Comparison of ENCODE assay signal across 20 cellular contexts in genomic region chr2:130174866-130175265, GRCh38. TPM values are rescaled to one million over a fixed set of nuclear protein-coding genes. Genes with fewer than 3 reads are reported as not detected.
A peak's percentile ranks its signal among the peaks of the same experiment; 100 is the strongest.
DNase-seq lines count a peak whose midpoint lies in the region; ATAC-seq, FAIRE-seq and TF ChIP-seq lines count a peak whose summit lies in the region.
"Not testable (repeated sequence)": the region's sequence is repeated elsewhere in the genome, so short reads cannot be mapped to it uniquely, and the experiment has no call there.
"Had no signal": no experiment of that assay in that cellular context is flagged by ENCODE, and none has a peak within 500 bp of the region (broad histone marks: within the 10 kb centered on the region; RNA-seq: fewer than 3 reads in every experiment).

No MANE protein-coding gene starts in this region.

- H3K79me1 ChIP-seq in IMR-90 (ENCODE audit: low read depth in 1 of 2, low read length in 2 of 2), result peaks cover 6 to 15% of the 10 kb centered on the region in 2 experiments; a peak in 3 of 4 replicates

- in situ Hi-C loops in IMR-90 (cut with MboI; ENCODE audit: low sequenced_read_pairs), result loop anchor here (25.0 kb wide), 1 partner anchor 1337 kb away; no protein-coding TSS in a partner anchor

- not testable (repeated sequence) for H3K9me1 ChIP-seq in IMR-90 (ENCODE audit: insufficient read depth, low read length)

- POLR2A ChIA-PET in IMR-90 (lab: Charles Lee; ENCODE audit: unreplicated experiment), result not testable (repeated sequence)

- intact Hi-C loops in IMR-90 (cut with micrococcal nuclease); left ventricle myocardium superior (cut with micrococcal nuclease): not testable (repeated sequence)

- H3K36me3 Mint-ChIP-seq in activated naive CD4-positive, alpha-beta T cell treated with anti-CD3 and anti-CD28 coated beads, Interleukin-2, amount 50 U/mL, for 72 hours, result not testable (repeated sequence)

- not testable (repeated sequence) for H4K91ac ChIP-seq in IMR-90 (ENCODE audit: insufficient read depth, low read depth, low read length)

- not testable (repeated sequence) for H3K9me3 ChIP-seq in IMR-90 (ENCODE audit: control insufficient read depth, insufficient read depth, low read length)

- WGBS in IMR-90 (ENCODE audit: extremely low coverage in 2 of 2, insufficient read length in 1 of 2), 2 experiments, result 90% methylated on average over 2 of the region's 5 CpGs; no CpG with 5 or more reads in 1 of the 2 experiments

- not testable (repeated sequence) for H2BK15ac ChIP-seq in IMR-90 (ENCODE audit: low read depth, low read length)

- H4K20me1 ChIP-seq in IMR-90 (ENCODE audit: insufficient read depth, low read length), result not testable (repeated sequence)

- not testable (repeated sequence) for H2BK120ac ChIP-seq in IMR-90 (ENCODE audit: low read depth, low read length)

- CTCF ChIA-PET in IMR-90 (lab: Yijun Ruan, JAX), result not testable (repeated sequence)

- dilution Hi-C loops in IMR-90 (cut with HindIII; ENCODE audit: low sequenced_read_pairs, unreplicated experiment), result not testable (repeated sequence)

- TF ChIP-seq CTCF in IMR-90 (conservative IDR thresholded peaks at IDR 0.05; ENCODE audit: low read depth, low read length), result not testable (repeated sequence)

- H2AK5ac ChIP-seq in IMR-90 (ENCODE audit: low read depth, low read length), result not testable (repeated sequence)

- H4K5ac ChIP-seq in IMR-90 (ENCODE audit: low read depth, low read length), result not testable (repeated sequence)

- H3K4me1 ChIP-seq in IMR-90 (ENCODE audit: control insufficient read depth, insufficient read depth, low read length), result not testable (repeated sequence)

- H3K9ac ChIP-seq in IMR-90 (ENCODE audit: low read depth, low read length), result not testable (repeated sequence)

- not testable (repeated sequence) for H3K23ac ChIP-seq in IMR-90 (ENCODE audit: low read depth, low read length)

- FAIRE-seq in GM12892 (lab: Jason Lieb, UNC), result peak; percentile 92

- not testable (repeated sequence) for H3K27ac ChIP-seq in IMR-90 (ENCODE audit: insufficient read depth, low read length)

- not testable (repeated sequence) for H3K27me3 ChIP-seq in IMR-90 (ENCODE audit: control insufficient read depth, insufficient read depth, low read length)

- H3K36me3 ChIP-seq in IMR-90 (ENCODE audit: control insufficient read depth, insufficient read depth, low read length), result peaks cover 27% of the 10 kb centered on the region

- H3K56ac ChIP-seq in IMR-90 (ENCODE audit: extremely low read depth, insufficient read depth, low read length), result not testable (repeated sequence)

- not testable (repeated sequence) for H2AK9ac ChIP-seq in IMR-90 (replicated peaks; ENCODE audit: low read depth, low read length, poor library complexity)

- H3K9me3 Mint-ChIP-seq in activated naive CD4-positive, alpha-beta T cell treated with anti-CD3 and anti-CD28 coated beads, Interleukin-2, amount 50 U/mL, for 72 hours, result not testable (repeated sequence)

- peak; percentile 77 for ATAC-seq in GM18868 (IDR thresholded peaks at IDR 0.05; ENCODE audit: unreplicated experiment)
- ATAC-seq in GM21515 (IDR thresholded peaks at IDR 0.05; ENCODE audit: unreplicated experiment), result peak; percentile 59
- peak; percentile 87 for ATAC-seq in HG02759 (IDR thresholded peaks at IDR 0.05; ENCODE audit: unreplicated experiment)
- peak; percentile 74 for ATAC-seq in HG03060 (IDR thresholded peaks at IDR 0.05; ENCODE audit: low read depth, unreplicated experiment)
- ATAC-seq in IMR-90 (ENCODE audit: low read depth), result peak; percentile 32; the same call in 1 of the 2 replicates
- peak; percentile 75 to 89 for ATAC-seq in activated naive CD4-positive, alpha-beta T cell treated with anti-CD3 and anti-CD28 coated beads, Interleukin-2, amount 50 U/mL, for 72 hours
- peak; percentile 94 for ATAC-seq in left ventricle myocardium superior

- not testable (repeated sequence) for H3K4ac ChIP-seq in IMR-90 (ENCODE audit: low read depth, low read length)

- TF ChIP-seq POLR2A in GM12892 (IDR thresholded peaks at IDR 0.05; ENCODE audit: low read depth, low read length); IMR-90 (IDR thresholded peaks at IDR 0.05; ENCODE audit: low read depth, low read length): not testable (repeated sequence)

- not testable (repeated sequence) for H2AFZ ChIP-seq in IMR-90 (replicated peaks; ENCODE audit: low read length, poor library complexity)

- H2BK5ac ChIP-seq in IMR-90 (ENCODE audit: low read depth, low read length, poor library complexity, severe bottlenecking), result not testable (repeated sequence)

- not testable (repeated sequence) for H2BK20ac ChIP-seq in IMR-90 (ENCODE audit: low read depth, low read length)

- DNase-seq in GM12892 (ENCODE audit: insufficient read length); IMR-90; activated naive CD4-positive, alpha-beta T cell treated with anti-CD3 and anti-CD28 coated beads, Interleukin-2, amount 50 U/mL, for 72 hours (ENCODE audit: low spot score in 2 of 2); left ventricle myocardium superior: not testable (repeated sequence)

- H3K4me3 ChIP-seq in IMR-90 (ENCODE audit: insufficient read depth, low read depth, low read length), result not testable (repeated sequence)

- BruUV-seq in IMR-90 (replicated peaks; lab: Mats Ljungman, UMichigan), result not testable (repeated sequence)

- not testable (repeated sequence) for H3K14ac ChIP-seq in IMR-90 (replicated peaks; ENCODE audit: low read depth, low read length)

- not testable (repeated sequence) for H3K18ac ChIP-seq in IMR-90 (ENCODE audit: low read depth, low read length)

- H4K8ac ChIP-seq in IMR-90 (ENCODE audit: low read depth in 2 of 2, low read length in 2 of 2), result not testable (repeated sequence)

- not testable (repeated sequence) for TF ChIP-seq RAD21 in IMR-90 (IDR thresholded peaks at IDR 0.05; ENCODE audit: low read length)

- H3K4me2 ChIP-seq in IMR-90 (ENCODE audit: low read depth, low read length), result not testable (repeated sequence)

- H3K27ac Mint-ChIP-seq in activated naive CD4-positive, alpha-beta T cell treated with anti-CD3 and anti-CD28 coated beads, Interleukin-2, amount 50 U/mL, for 72 hours, result peak overlapping the region in 1 of 2 donors; percentile 22

RNA-seq across cellular contexts. Expression of gene SMPD4, which starts 6.5 kb away (rescaled TPM):
- polyA plus RNA-seq in GM12892 (2012; ENCODE audit: missing spikeins), result 28.5 TPM
- total RNA-seq in IMR-90 (2012; rRNA removed) (8.6 and 10.6 TPM in 2 replicates), left ventricle myocardium superior (31.6 TPM)
- 63.0 and 80.4 TPM in 2 replicates for polyA plus RNA-seq in IMR-90 (2012; rRNA removed)
- 29.0 and 42.1 TPM in 2 replicates for polyA plus RNA-seq in IMR-90 (2012; cell fraction: cytosol; rRNA removed)
- 134 and 311 TPM in 2 replicates for polyA plus RNA-seq in IMR-90 (2012; cell fraction: nucleus; rRNA removed; ENCODE audit: low replicate concordance)
- total RNA-seq in activated naive CD4-positive, alpha-beta T cell treated with anti-CD3 and anti-CD28 coated beads, Interleukin-2, amount 50 U/mL, for 72 hours, result 10 to 100 TPM; 80.4 to 91.7 TPM

RNA-seq across cellular contexts. Expression of gene MZT2B, which starts 7.2 kb away (rescaled TPM):
- polyA plus RNA-seq in GM12892 (2012; ENCODE audit: missing spikeins), result 18.4 TPM
- total RNA-seq in IMR-90 (2012; rRNA removed) (24.9 and 29.2 TPM in 2 replicates), left ventricle myocardium superior (510 TPM)
- polyA plus RNA-seq in IMR-90 (2012; rRNA removed), result 115 and 227 TPM in 2 replicates
- polyA plus RNA-seq in IMR-90 (2012; cell fraction: cytosol; rRNA removed), result 255 and 405 TPM in 2 replicates
- polyA plus RNA-seq in IMR-90 (2012; cell fraction: nucleus; rRNA removed; ENCODE audit: low replicate concordance), result 61.9 and 106 TPM in 2 replicates
- total RNA-seq in activated naive CD4-positive, alpha-beta T cell treated with anti-CD3 and anti-CD28 coated beads, Interleukin-2, amount 50 U/mL, for 72 hours, result 100 to 1,000 TPM; 392 to 450 TPM

RNA-seq across cellular contexts. Expression of gene TUBA3E, which starts 23.4 kb away (rescaled TPM):
- polyA plus RNA-seq in GM12892 (2012; ENCODE audit: missing spikeins), result not detected
- total RNA-seq in IMR-90 (2012; rRNA removed) (not detected in 2 replicates), left ventricle myocardium superior (60.2 TPM)
- not detected in 2 replicates for polyA plus RNA-seq in IMR-90 (2012; rRNA removed)
- not detected in 2 replicates for polyA plus RNA-seq in IMR-90 (2012; cell fraction: cytosol; rRNA removed)
- not detected in 2 replicates for polyA plus RNA-seq in IMR-90 (2012; cell fraction: nucleus; rRNA removed; ENCODE audit: low replicate concordance)
- total RNA-seq in activated naive CD4-positive, alpha-beta T cell treated with anti-CD3 and anti-CD28 coated beads, Interleukin-2, amount 50 U/mL, for 72 hours, result not detected
- total RNA-seq: A172; astrocyte; colonic mucosa; gastroesophageal sphincter; HepG2; lung; naive thymus-derived CD4-positive, alpha-beta T cell; progenitor cell of endocrine pancreas; sciatic nerve; SK-MEL-5; vagina had no signal
- polyA plus RNA-seq: HepG2; lung; naive thymus-derived CD4-positive, alpha-beta T cell had no signal

RNA-seq across cellular contexts. Expression of gene CCDC74B, which starts 30.0 kb away (rescaled TPM):
- polyA plus RNA-seq in GM12892 (2012; ENCODE audit: missing spikeins), result 7.0 TPM
- total RNA-seq in IMR-90 (2012; rRNA removed) (3.6 and 3.9 TPM in 2 replicates), left ventricle myocardium superior (0.64 TPM)
- polyA plus RNA-seq in IMR-90 (2012; rRNA removed), result 8.4 and 9.6 TPM in 2 replicates
- polyA plus RNA-seq in IMR-90 (2012; cell fraction: cytosol; rRNA removed), result 10.0 and 10.5 TPM in 2 replicates
- polyA plus RNA-seq in IMR-90 (2012; cell fraction: nucleus; rRNA removed; ENCODE audit: low replicate concordance), result 31.6 and 88.4 TPM in 2 replicates
- 1 to 10 TPM; 1.7 to 2.8 TPM for total RNA-seq in activated naive CD4-positive, alpha-beta T cell treated with anti-CD3 and anti-CD28 coated beads, Interleukin-2, amount 50 U/mL, for 72 hours
- polyA plus RNA-seq: naive thymus-derived CD4-positive, alpha-beta T cell had no signal

RNA-seq across cellular contexts. Expression of gene POTEF, which starts 45.8 kb away (rescaled TPM):
- not detected for polyA plus RNA-seq in GM12892 (2012; ENCODE audit: missing spikeins)
- total RNA-seq in IMR-90 (2012; rRNA removed) (not detected in 2 replicates), left ventricle myocardium superior (not detected)
- polyA plus RNA-seq in IMR-90 (2012; rRNA removed), result not detected in 2 replicates
- polyA plus RNA-seq in IMR-90 (2012; cell fraction: cytosol; rRNA removed), result not detected in 2 replicates
- polyA plus RNA-seq in IMR-90 (2012; cell fraction: nucleus; rRNA removed; ENCODE audit: low replicate concordance), result not detected in 2 replicates
- not detected for total RNA-seq in activated naive CD4-positive, alpha-beta T cell treated with anti-CD3 and anti-CD28 coated beads, Interleukin-2, amount 50 U/mL, for 72 hours
- total RNA-seq: A172; cardiac septum; colonic mucosa; gastroesophageal sphincter; naive thymus-derived CD4-positive, alpha-beta T cell; SK-MEL-5; vagina had no signal

Comparison
In these comparisons a context has a peak if more than half of its experiments do, and no peak if none do; other contexts are left out.
1. ATAC-seq: peak in every context shown above with its lines; median percentile 94 in left ventricle myocardium superior; 87 in HG02759; 82 in activated naive CD4-positive, alpha-beta T cell treated with anti-CD3 and anti-CD28 coated beads, Interleukin-2, amount 50 U/mL, for 72 hours; 77 in GM18868; 74 in HG03060; 59 in GM21515; 32 in IMR-90.
2. RNA of gene MZT2B, which starts 7.2 kb away (total RNA-seq): 510 TPM in left ventricle myocardium superior (single experiment) and 392 to 450 TPM in activated naive CD4-positive, alpha-beta T cell treated with anti-CD3 and anti-CD28 coated beads, Interleukin-2, amount 50 U/mL, for 72 hours; 24.9 to 29.2 TPM in IMR-90; every median in the first group is over 10 times any median in the second.
3. RNA of gene TUBA3E, which starts 23.4 kb away (total RNA-seq): 60.2 TPM in left ventricle myocardium superior (single experiment); not detected in IMR-90 and not detected in activated naive CD4-positive, alpha-beta T cell treated with anti-CD3 and anti-CD28 coated beads, Interleukin-2, amount 50 U/mL, for 72 hours; every median in the first group is over 10 times any median in the second.